In genomic region chr12:13186292-13186691, GRCh38 we compare ENCODE assay signal across 1 cellular context.
TF ChIP-seq lines count a peak whose summit lies in the region.

No MANE protein-coding gene starts in this region.

TF ChIP-seq in WTC11, 78 proteins besides CTCF, POLR2A, EP300 and RAD21 (continued from another document):
- TF ChIP-seq CDX4 (CRISPR knock-in tag; IDR thresholded peaks at IDR 0.05; ENCODE audit: borderline replicate concordance), result no peak
TF ChIP-seq in WTC11: peak in this region for 1.
